14 cellular contexts compared by ENCODE assay signal in genomic region chr1:159855709-159856108, GRCh38. TPM values are rescaled to one million over a fixed set of nuclear protein-coding genes. Genes with fewer than 3 reads are reported as not detected.
A peak's percentile ranks its signal among the peaks of the same experiment; 100 is the strongest.
DNase-seq lines count a peak whose midpoint lies in the region; ATAC-seq and TF ChIP-seq lines count a peak whose summit lies in the region.
"Had no signal": no experiment of that assay in that cellular context is flagged by ENCODE, and none has a peak within 500 bp of the region (broad histone marks: within the 10 kb centered on the region; RNA-seq: fewer than 3 reads in every experiment).

No MANE protein-coding gene starts in this region.

- POLR2A ChIA-PET in activated CD8-positive, alpha-beta T cell treated with anti-CD3 and anti-CD28 coated beads for 36 hours (lab: Charles Lee), result interaction anchor here (0.7 to 0.8 kb wide), 2 partner anchors 13 to 52 kb away, joined by 3 read pairs; no protein-coding TSS in a partner anchor

- H3K36me3 ChIP-seq in lower lobe of right lung (no peaks in the 10 kb centered on the region), tibial nerve (peaks cover 0 to 16% (median 0%) of the 10 kb centered on the region in 3 donors)
- H3K36me3 ChIP-seq: cardiac muscle cell had no signal

- H3K9me3 ChIP-seq in lower lobe of right lung (no peaks in the 10 kb centered on the region), tibial nerve (no peaks in the 10 kb centered on the region)

- no peak for TF ChIP-seq POLR2A in tibial nerve (IDR thresholded peaks at IDR 0.05)

- 77 to 82% methylated on average over 34 of the region's 34 CpGs for WGBS in tibial nerve, 2 donors

- intact Hi-C loops in activated CD8-positive, alpha-beta T cell treated with anti-CD3 and anti-CD28 coated beads for 36 hours (cut with micrococcal nuclease), result no loop called here
- intact Hi-C loops in lower lobe of right lung (cut with DNase I) (no loop called here), posterior cingulate gyrus (cut with DNase I) (no loop called here)

- H3K4me1 Mint-ChIP-seq in activated naive CD8-positive, alpha-beta T cell (ENCODE audit: low read depth), result peaks cover 23% of the 10 kb centered on the region
- peaks cover 15% of the 10 kb centered on the region for H3K4me1 Mint-ChIP-seq in activated naive CD8-positive, alpha-beta T cell treated with anti-CD3 and anti-CD28 coated beads, Interleukin-2, amount 50 U/mL, for 24 hours
- peaks cover 19% of the 10 kb centered on the region for H3K4me1 Mint-ChIP-seq in activated CD8-positive, alpha-beta T cell treated with anti-CD3 and anti-CD28 coated beads for 36 hours (ENCODE audit: low read depth)
- H3K4me1 Mint-ChIP-seq in activated CD8-positive, alpha-beta memory T cell treated with anti-CD3 and anti-CD28 coated beads, Interleukin-2, amount 10 ng/mL, durations not matched to agents 7 days and 5 days, result peaks cover 12% of the 10 kb centered on the region

- TF ChIP-seq EP300 in tibial nerve (IDR thresholded peaks at IDR 0.05), result no peak

- peaks cover 20% of the 10 kb centered on the region for H3K4me1 ChIP-seq in lower lobe of right lung
- H3K4me1 ChIP-seq in tibial nerve, result peaks cover 0 to 24% (median 15%) of the 10 kb centered on the region in 4 donors

- ATAC-seq in activated naive CD8-positive, alpha-beta T cell treated with anti-CD3 and anti-CD28 coated beads, Interleukin-2, amount 50 U/mL, for 24 hours, result no peak
- no peak for ATAC-seq in activated CD8-positive, alpha-beta T cell treated with anti-CD3 and anti-CD28 coated beads for 36 hours
- no peak for ATAC-seq in lower lobe of right lung
- ATAC-seq in activated CD8-positive, alpha-beta memory T cell treated with anti-CD3 and anti-CD28 coated beads, Interleukin-2, amount 10 ng/mL, durations not matched to agents 7 days and 5 days, result no peak

- no peak for DNase-seq in activated naive CD8-positive, alpha-beta T cell treated with anti-CD3 and anti-CD28 coated beads, Interleukin-2, amount 50 U/mL, for 24 hours
- DNase-seq in activated CD8-positive, alpha-beta T cell treated with anti-CD3 and anti-CD28 coated beads for 36 hours, result no peak
- DNase-seq in lower lobe of right lung, result no peak
- no peak for DNase-seq in tibial nerve (ENCODE audit: low spot score in 2 of 2)
- no peak for DNase-seq in posterior cingulate gyrus
- no peak for DNase-seq in activated CD8-positive, alpha-beta memory T cell treated with anti-CD3 and anti-CD28 coated beads, Interleukin-2, amount 10 ng/mL, durations not matched to agents 7 days and 5 days
- no peak for DNase-seq in RPMI8226
- DNase-seq: activated CD4-positive, CD25-positive, alpha-beta regulatory T cell treated with anti-CD3 and anti-CD28 coated beads, Interleukin-2, amount 50 U/mL, for 72 hours; NCI-H510A; stimulated activated CD4-positive, alpha-beta T cell treated with anti-CD3 and anti-CD28 coated beads, Interleukin-12 subunit alpha, Interleukin-12 subunit beta, amount 100 ng/mL, for 4 hours had no signal

- H3K27ac ChIP-seq in lower lobe of right lung (peak overlapping the region; percentile 97), tibial nerve (peak overlapping the region in 3 of 4 donors; percentile 94 to 97 (median 96))
- H3K27ac ChIP-seq: cardiac muscle cell had no signal

- H3K4me3 ChIP-seq in lower lobe of right lung (no peak overlapping the region), tibial nerve (no peak overlapping the region)

- H3K4me3 Mint-ChIP-seq in activated naive CD8-positive, alpha-beta T cell, result peak overlapping the region; percentile 84
- no peak overlapping the region for H3K4me3 Mint-ChIP-seq in activated naive CD8-positive, alpha-beta T cell treated with anti-CD3 and anti-CD28 coated beads, Interleukin-2, amount 50 U/mL, for 24 hours
- peak overlapping the region; percentile 77 for H3K4me3 Mint-ChIP-seq in activated CD8-positive, alpha-beta T cell treated with anti-CD3 and anti-CD28 coated beads for 36 hours
- H3K4me3 Mint-ChIP-seq in activated CD8-positive, alpha-beta memory T cell treated with anti-CD3 and anti-CD28 coated beads, Interleukin-2, amount 10 ng/mL, durations not matched to agents 7 days and 5 days, result no peak overlapping the region

- CTCF ChIA-PET in activated CD8-positive, alpha-beta T cell treated with anti-CD3 and anti-CD28 coated beads for 36 hours (lab: Charles Lee), result interaction anchor here (1.1 to 1.5 kb wide), 2 partner anchors 57 to 152 kb away, joined by 3 to 6 read pairs; no protein-coding TSS in a partner anchor
- CTCF ChIA-PET in activated CD8-positive, alpha-beta memory T cell treated with anti-CD3 and anti-CD28 coated beads, Interleukin-2, amount 10 ng/mL, durations not matched to agents 7 days and 5 days (lab: Charles Lee), result interaction anchor here (0.8 kb wide), 1 partner anchor 29 kb away, joined by 3 read pairs; the partner anchor contains the start of gene SLAMF8

- no peaks in the 10 kb centered on the region for H3K9me3 Mint-ChIP-seq in activated naive CD8-positive, alpha-beta T cell (ENCODE audit: low read depth)
- no peaks in the 10 kb centered on the region for H3K9me3 Mint-ChIP-seq in activated naive CD8-positive, alpha-beta T cell treated with anti-CD3 and anti-CD28 coated beads, Interleukin-2, amount 50 U/mL, for 24 hours
- H3K9me3 Mint-ChIP-seq in activated CD8-positive, alpha-beta T cell treated with anti-CD3 and anti-CD28 coated beads for 36 hours, result no peaks in the 10 kb centered on the region
- H3K9me3 Mint-ChIP-seq in activated CD8-positive, alpha-beta memory T cell treated with anti-CD3 and anti-CD28 coated beads, Interleukin-2, amount 10 ng/mL, durations not matched to agents 7 days and 5 days (ENCODE audit: low read depth), result no peaks in the 10 kb centered on the region
- H3K9me3 Mint-ChIP-seq: activated T-helper 1 cell treated with anti-CD3 and anti-CD28 coated beads, Interleukin-12 subunit alpha, Interleukin-12 subunit beta, Interleukin-2, Interleukin-4 antibody, amounts not matched to agents 30 ng/mL and 10 ng/mL and 1 ng/mL, durations not matched to agents 14 hours and 24 hours and 36 hours; IgD-negative memory B cell had no signal

- H3K27me3 ChIP-seq in lower lobe of right lung (ENCODE audit: low read depth) (no peaks in the 10 kb centered on the region), tibial nerve (no peaks in the 10 kb centered on the region)

- H3K27ac Mint-ChIP-seq in activated naive CD8-positive, alpha-beta T cell, result no peak overlapping the region
- no peak overlapping the region for H3K27ac Mint-ChIP-seq in activated naive CD8-positive, alpha-beta T cell treated with anti-CD3 and anti-CD28 coated beads, Interleukin-2, amount 50 U/mL, for 24 hours
- no peak overlapping the region for H3K27ac Mint-ChIP-seq in activated CD8-positive, alpha-beta T cell treated with anti-CD3 and anti-CD28 coated beads for 36 hours
- H3K27ac Mint-ChIP-seq in activated CD8-positive, alpha-beta memory T cell treated with anti-CD3 and anti-CD28 coated beads, Interleukin-2, amount 10 ng/mL, durations not matched to agents 7 days and 5 days, result no peak overlapping the region

- TF ChIP-seq CTCF in activated CD8-positive, alpha-beta T cell treated with anti-CD3 and anti-CD28 coated beads for 36 hours (IDR thresholded peaks at IDR 0.05), result no peak
- TF ChIP-seq CTCF in lower lobe of right lung (IDR thresholded peaks at IDR 0.05) (no peak), tibial nerve (IDR thresholded peaks at IDR 0.05) (no peak)

- H3K27me3 Mint-ChIP-seq in activated naive CD8-positive, alpha-beta T cell, result no peaks in the 10 kb centered on the region
- H3K27me3 Mint-ChIP-seq in activated naive CD8-positive, alpha-beta T cell treated with anti-CD3 and anti-CD28 coated beads, Interleukin-2, amount 50 U/mL, for 24 hours, result no peaks in the 10 kb centered on the region
- no peaks in the 10 kb centered on the region for H3K27me3 Mint-ChIP-seq in activated CD8-positive, alpha-beta T cell treated with anti-CD3 and anti-CD28 coated beads for 36 hours
- H3K27me3 Mint-ChIP-seq in activated CD8-positive, alpha-beta memory T cell treated with anti-CD3 and anti-CD28 coated beads, Interleukin-2, amount 10 ng/mL, durations not matched to agents 7 days and 5 days, result peaks cover 10% of the 10 kb centered on the region

- no peaks in the 10 kb centered on the region for H3K36me3 Mint-ChIP-seq in activated naive CD8-positive, alpha-beta T cell
- H3K36me3 Mint-ChIP-seq in activated naive CD8-positive, alpha-beta T cell treated with anti-CD3 and anti-CD28 coated beads, Interleukin-2, amount 50 U/mL, for 24 hours (ENCODE audit: low read depth), result no peaks in the 10 kb centered on the region
- no peaks in the 10 kb centered on the region for H3K36me3 Mint-ChIP-seq in activated CD8-positive, alpha-beta T cell treated with anti-CD3 and anti-CD28 coated beads for 36 hours (ENCODE audit: low read depth)
- no peaks in the 10 kb centered on the region for H3K36me3 Mint-ChIP-seq in activated CD8-positive, alpha-beta memory T cell treated with anti-CD3 and anti-CD28 coated beads, Interleukin-2, amount 10 ng/mL, durations not matched to agents 7 days and 5 days
- H3K36me3 Mint-ChIP-seq: IgD-negative memory B cell had no signal

RNA-seq across cellular contexts. Expression of gene VSIG8, which starts 6.7 kb away (rescaled TPM):
- total RNA-seq in activated CD8-positive, alpha-beta T cell treated with anti-CD3 and anti-CD28 coated beads for 36 hours, result not detected
- total RNA-seq in lower lobe of right lung, result 0.35 TPM
- total RNA-seq in tibial nerve, result under 1 TPM in 1 of 4 donors, not detected in 3; 0.20 TPM
- not detected for total RNA-seq in activated CD8-positive, alpha-beta memory T cell treated with anti-CD3 and anti-CD28 coated beads, Interleukin-2, amount 10 ng/mL, durations not matched to agents 7 days and 5 days
- total RNA-seq: activated T-helper 1 cell treated with anti-CD3 and anti-CD28 coated beads, Interleukin-12 subunit alpha, Interleukin-12 subunit beta, Interleukin-2, Interleukin-4 antibody, amounts not matched to agents 30 ng/mL and 10 ng/mL and 1 ng/mL, durations not matched to agents 14 hours and 24 hours and 36 hours; cardiac muscle cell had no signal

RNA-seq across cellular contexts. Expression of gene SLAMF8, which starts 29.0 kb away (rescaled TPM):
- total RNA-seq in activated CD8-positive, alpha-beta T cell treated with anti-CD3 and anti-CD28 coated beads for 36 hours, result under 1 TPM; 0.54 TPM
- total RNA-seq in lower lobe of right lung (51.2 TPM), tibial nerve (1 to 10 TPM; 2.2 to 6.9 (median 3.7) TPM)
- 1 to 10 TPM in 1 of 2 experiments, under 1 TPM in 1; 0.70 to 1.5 TPM for total RNA-seq in activated CD8-positive, alpha-beta memory T cell treated with anti-CD3 and anti-CD28 coated beads, Interleukin-2, amount 10 ng/mL, durations not matched to agents 7 days and 5 days
- total RNA-seq: cardiac muscle cell had no signal

RNA-seq across cellular contexts. Expression of gene CFAP45, which starts 44.3 kb away (rescaled TPM):
- total RNA-seq in activated CD8-positive, alpha-beta T cell treated with anti-CD3 and anti-CD28 coated beads for 36 hours, result 1 to 10 TPM; 1.3 to 1.4 TPM
- total RNA-seq in lower lobe of right lung, result 10.2 TPM
- under 1 TPM in 3 of 4 donors, not detected in 1; 0.39 to 0.66 (median 0.63) TPM for total RNA-seq in tibial nerve
- total RNA-seq in activated CD8-positive, alpha-beta memory T cell treated with anti-CD3 and anti-CD28 coated beads, Interleukin-2, amount 10 ng/mL, durations not matched to agents 7 days and 5 days, result 1 to 10 TPM; 1.3 to 1.6 TPM
- total RNA-seq: cardiac muscle cell had no signal

RNA-seq across cellular contexts. Expression of gene FCRL6, which starts 53.5 kb away (rescaled TPM):
- total RNA-seq in activated CD8-positive, alpha-beta T cell treated with anti-CD3 and anti-CD28 coated beads for 36 hours, result under 1 TPM in 1 of 2 experiments, not detected in 1; 0.20 TPM
- total RNA-seq in lower lobe of right lung (2.3 TPM), tibial nerve (1 to 10 TPM in 2 of 4 donors, under 1 TPM in 2; 0.39 to 2.2 (median 1.4) TPM)
- total RNA-seq in activated CD8-positive, alpha-beta memory T cell treated with anti-CD3 and anti-CD28 coated beads, Interleukin-2, amount 10 ng/mL, durations not matched to agents 7 days and 5 days, result under 1 TPM; 0.23 to 0.61 TPM
- total RNA-seq: activated T-helper 1 cell treated with anti-CD3 and anti-CD28 coated beads, Interleukin-12 subunit alpha, Interleukin-12 subunit beta, Interleukin-2, Interleukin-4 antibody, amounts not matched to agents 30 ng/mL and 10 ng/mL and 1 ng/mL, durations not matched to agents 14 hours and 24 hours and 36 hours; cardiac muscle cell had no signal

Comparison
In these comparisons a context has a peak if more than half of its experiments do, and no peak if none do; other contexts are left out.
1. H3K4me3 Mint-ChIP-seq: peak in activated naive CD8-positive, alpha-beta T cell (single experiment) and activated CD8-positive, alpha-beta T cell treated with anti-CD3 and anti-CD28 coated beads for 36 hours (single experiment); none in activated naive CD8-positive, alpha-beta T cell treated with anti-CD3 and anti-CD28 coated beads, Interleukin-2, amount 50 U/mL, for 24 hours (single experiment) and activated CD8-positive, alpha-beta memory T cell treated with anti-CD3 and anti-CD28 coated beads, Interleukin-2, amount 10 ng/mL, durations not matched to agents 7 days and 5 days (single experiment).